9 cellular contexts compared by ENCODE assay signal in the genomic region with DNA sequence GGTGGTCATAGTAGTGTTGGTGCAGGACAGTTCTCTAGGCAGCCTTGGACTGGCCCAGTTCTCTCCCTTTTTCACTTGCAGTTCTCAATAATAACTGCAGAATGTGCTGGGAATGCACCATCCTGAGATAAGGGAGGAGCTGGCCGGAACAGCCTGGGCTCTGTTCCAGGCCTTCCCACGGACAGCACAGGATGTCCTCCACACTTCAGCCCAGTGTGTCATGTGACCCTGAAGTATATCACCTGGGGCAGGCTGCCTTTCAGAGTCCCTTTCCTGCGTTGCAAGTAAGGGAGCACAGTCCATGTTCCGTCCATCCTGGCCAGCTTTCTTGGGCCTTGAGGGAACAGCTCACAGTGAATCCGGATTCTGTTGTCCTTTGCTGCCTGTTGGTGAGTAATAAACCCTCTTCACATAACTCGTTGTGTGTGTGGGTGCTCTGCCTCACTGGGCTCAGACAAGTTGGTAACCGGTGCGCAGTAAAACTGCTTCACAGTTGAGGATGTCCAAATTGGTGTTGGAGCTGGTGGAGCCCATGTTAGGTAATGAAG. TPM values are rescaled to one million over a fixed set of nuclear protein-coding genes. Genes with fewer than 3 reads are reported as not detected.
DNase-seq lines count a peak whose midpoint lies in the region; ATAC-seq and TF ChIP-seq lines count a peak whose summit lies in the region.
"Had no signal": no experiment of that assay in that cellular context is flagged by ENCODE, and none has a peak within 500 bp of the region (broad histone marks: within the 10 kb centered on the region; RNA-seq: fewer than 3 reads in every experiment).

No MANE protein-coding gene starts in this region.

- in situ Hi-C loops in GM13977 (cut with MboI; ENCODE audit: low pct_unique_long_range_greater_than_20kb, low sequenced_read_pairs, unreplicated experiment), result no loop called here

- H3K36me3 Mint-ChIP-seq in T-helper 1 cell treated with Interleukin-12 subunit alpha and Interleukin-12 subunit beta and Interleukin-4 antibody, amounts not matched to agents 30 μg/mL and 1 μg/mL, for 36 hours (ENCODE audit: low read depth), result peaks cover 10% of the 10 kb centered on the region

- H3K27ac ChIP-seq in VCaP (peak overlapping the region; percentile 96), heart right ventricle (peak overlapping the region; percentile 34 to 76 (median 64))

- no peaks in the 10 kb centered on the region for H3K27me3 Mint-ChIP-seq in T-helper 1 cell treated with Interleukin-12 subunit alpha and Interleukin-12 subunit beta and Interleukin-4 antibody, amounts not matched to agents 30 μg/mL and 1 μg/mL, for 36 hours (ENCODE audit: low read depth)

- no peaks in the 10 kb centered on the region for H3K27me3 ChIP-seq in heart right ventricle

- H3K4me3 Mint-ChIP-seq in T-helper 1 cell treated with Interleukin-12 subunit alpha and Interleukin-12 subunit beta and Interleukin-4 antibody, amounts not matched to agents 30 μg/mL and 1 μg/mL, for 36 hours, result peak overlapping the region; percentile 71

- peak overlapping the region; percentile 86 for H3K27ac Mint-ChIP-seq in T-helper 1 cell treated with Interleukin-12 subunit alpha and Interleukin-12 subunit beta and Interleukin-4 antibody, amounts not matched to agents 30 μg/mL and 1 μg/mL, for 36 hours

- peak overlapping the region in 9 of 10 donors; percentile 30 to 51 (median 42) for H3K4me3 ChIP-seq in heart right ventricle
- peak overlapping the region; percentile 10 for H3K4me3 ChIP-seq in skeletal muscle cell (ENCODE audit: low read depth, low read length)

- H3K9me3 Mint-ChIP-seq in T-helper 1 cell treated with Interleukin-12 subunit alpha and Interleukin-12 subunit beta and Interleukin-4 antibody, amounts not matched to agents 30 μg/mL and 1 μg/mL, for 36 hours, result peaks cover 12% of the 10 kb centered on the region

- 21 to 30% methylated on average over 8 of the region's 8 CpGs for WGBS in heart right ventricle, 2 donors

- TF ChIP-seq CTCF in VCaP (conservative IDR thresholded peaks at IDR 0.05) (0 out of 2 replicates have a peak, but pooled peaks have one; percentile 11), heart right ventricle (IDR thresholded peaks at IDR 0.05) (peak in 1 of 9 donors; percentile 6), GM13977 (IDR thresholded peaks at IDR 0.05; ENCODE audit: extremely low read depth, insufficient read depth, missing control alignments) (no peak)

- DNase-seq in T-helper 1 cell (no peak), heart right ventricle (peak; percentile 58 to 64), skeletal muscle cell (ENCODE audit: low read depth) (peak; percentile 45), NCI-H2227 (lab: John Stamatoyannopoulos, UW; ENCODE audit: unreplicated experiment) (no peak), GM13977 (ENCODE audit: low spot score) (no peak), NCI-H446 (lab: John Stamatoyannopoulos, UW) (no peak)
- DNase-seq: amniotic stem cell had no signal

- peak; percentile 88 to 99 (median 96) for ATAC-seq in heart right ventricle

- no peaks in the 10 kb centered on the region for H3K9me3 ChIP-seq in heart right ventricle

- H3K4me1 Mint-ChIP-seq in T-helper 1 cell treated with Interleukin-12 subunit alpha and Interleukin-12 subunit beta and Interleukin-4 antibody, amounts not matched to agents 30 μg/mL and 1 μg/mL, for 36 hours (ENCODE audit: low read depth), result peaks cover 53% of the 10 kb centered on the region

- no peaks in the 10 kb centered on the region for H3K36me3 ChIP-seq in heart right ventricle

- intact Hi-C loops in heart right ventricle (cut with DNase I), result no loop called here

- peaks cover 0 to 28% (median 5%) of the 10 kb centered on the region in 9 donors for H3K4me1 ChIP-seq in heart right ventricle

RNA-seq across cellular contexts. Expression of a gene that starts 32.3 kb away (rescaled TPM):
- 10 to 100 TPM in 1 of 10 donors, 1 to 10 TPM in 9; 3.3 to 13.3 (median 5.2) TPM for total RNA-seq in heart right ventricle
- polyA plus RNA-seq in heart right ventricle, result 1 to 10 TPM; 1.1 to 3.9 TPM

Comparison
In these comparisons a context has a peak if more than half of its experiments do, and no peak if none do; other contexts are left out.
1. DNase-seq: peak in heart right ventricle (2 of 2) and skeletal muscle cell (single experiment); none in T-helper 1 cell (0 of 5), NCI-H2227 (single experiment), GM13977 (single experiment) and NCI-H446 (0 of 2).